ENCODE assay signal across 9 cellular contexts in genomic region chr16:10877472-10877946, GRCh38. TPM values are rescaled to one million over a fixed set of nuclear protein-coding genes. Genes with fewer than 3 reads are reported as not detected.
DNase-seq lines count a peak whose midpoint lies in the region; ATAC-seq and TF ChIP-seq lines count a peak whose summit lies in the region.
"Had no signal": no experiment of that assay in that cellular context is flagged by ENCODE, and none has a peak within 500 bp of the region (broad histone marks: within the 10 kb centered on the region; RNA-seq: fewer than 3 reads in every experiment).

No MANE protein-coding gene starts in this region.

- peaks cover 54% of the 10 kb centered on the region for H3K27me3 Mint-ChIP-seq in activated T-cell treated with anti-CD3 and anti-CD28 coated beads, Interleukin-2, amount 50 U/mL, for 4 hours (ENCODE audit: low read depth)

- no peak for TF ChIP-seq POLR2A in gastroesophageal sphincter (IDR thresholded peaks at IDR 0.05)

- TF ChIP-seq CTCF in gastroesophageal sphincter (IDR thresholded peaks at IDR 0.05) = no peak

- ATAC-seq in activated T-cell treated with anti-CD3 and anti-CD28 coated beads, Interleukin-2, amount 50 U/mL, for 4 hours = no peak
- no peak for ATAC-seq in gastroesophageal sphincter

- H3K9me3 ChIP-seq in effector memory CD4-positive, alpha-beta T cell (ENCODE audit: control insufficient read depth, low read length) = no peaks in the 10 kb centered on the region
- no peaks in the 10 kb centered on the region for H3K9me3 ChIP-seq in gastroesophageal sphincter

- peak overlapping the region; percentile 4 for H3K4me3 ChIP-seq in effector memory CD4-positive, alpha-beta T cell (ENCODE audit: insufficient read depth, low read depth, low read length, poor library complexity, severe bottlenecking)
- H3K4me3 ChIP-seq in gastroesophageal sphincter = peak overlapping the region in 1 of 2 donors; percentile 16

- no peak overlapping the region for H3K27ac ChIP-seq in effector memory CD4-positive, alpha-beta T cell (ENCODE audit: insufficient read depth, low read length, poor library complexity, severe bottlenecking)
- H3K27ac ChIP-seq in substantia nigra (ENCODE audit: low read depth, low read length, poor library complexity, severe bottlenecking) (peak overlapping the region; percentile 10), gastroesophageal sphincter (peak overlapping the region in 2 of 4 donors; percentile 14 to 43)

- no peaks in the 10 kb centered on the region for H3K36me3 ChIP-seq in effector memory CD4-positive, alpha-beta T cell (ENCODE audit: control insufficient read depth, insufficient read depth, low read length)
- H3K36me3 ChIP-seq in gastroesophageal sphincter = no peaks in the 10 kb centered on the region

- no peak for DNase-seq in activated T-cell treated with anti-CD3 and anti-CD28 coated beads, Interleukin-2, amount 50 U/mL, for 4 hours
- DNase-seq in activated T-cell treated with anti-CD3 and anti-CD28 coated beads for 4 hours (no peak), NCI-H2171 treated with DMSO at 0.1 percent for 48 hours (lab: John Stamatoyannopoulos, UW) (peak; percentile 76), substantia nigra (lab: John Stamatoyannopoulos, UW) (no peak), NCI-H1930 (lab: John Stamatoyannopoulos, UW) (no peak), SIG-M5 treated with dmso at 0.1 percent for 504 hours (lab: John Stamatoyannopoulos, UW; ENCODE audit: unreplicated experiment) (no peak)
- DNase-seq in effector memory CD4-positive, alpha-beta T cell = no peak

- WGBS in gastroesophageal sphincter (ENCODE audit: low coverage in 1 of 2), 2 donors = 33% methylated on average over 1 of the region's 8 CpGs; no CpG with 5 or more reads in 1 of the 2 donors

- no peaks in the 10 kb centered on the region for H3K36me3 Mint-ChIP-seq in activated T-cell treated with anti-CD3 and anti-CD28 coated beads, Interleukin-2, amount 50 U/mL, for 4 hours (ENCODE audit: insufficient read depth)

- peak overlapping the region; percentile 90 for H3K4me3 Mint-ChIP-seq in activated T-cell treated with anti-CD3 and anti-CD28 coated beads, Interleukin-2, amount 50 U/mL, for 4 hours

- TF ChIP-seq EP300 in gastroesophageal sphincter (IDR thresholded peaks at IDR 0.05) = no peak

- no peaks in the 10 kb centered on the region for H3K9me3 Mint-ChIP-seq in activated T-cell treated with anti-CD3 and anti-CD28 coated beads, Interleukin-2, amount 50 U/mL, for 4 hours

- H3K27me3 ChIP-seq in effector memory CD4-positive, alpha-beta T cell (replicated peaks; ENCODE audit: control insufficient read depth, insufficient read depth, low read length, poor library complexity, severe bottlenecking) = peaks cover 4% of the 10 kb centered on the region
- H3K27me3 ChIP-seq in gastroesophageal sphincter = peaks cover 91% of the 10 kb centered on the region

- H3K4me1 Mint-ChIP-seq in activated T-cell treated with anti-CD3 and anti-CD28 coated beads, Interleukin-2, amount 50 U/mL, for 4 hours (ENCODE audit: low read depth) = peaks cover 69% of the 10 kb centered on the region

- peaks cover 8% of the 10 kb centered on the region for H3K4me1 ChIP-seq in effector memory CD4-positive, alpha-beta T cell (ENCODE audit: control insufficient read depth, insufficient read depth, low read length, poor library complexity, severe bottlenecking)
- H3K4me1 ChIP-seq in gastroesophageal sphincter = peaks cover 0 to 22% (median 7%) of the 10 kb centered on the region in 3 donors

RNA-seq across cellular contexts. Expression of gene CIITA, which starts 0.5 kb away (rescaled TPM):
- 1 to 10 TPM; 2.4 to 3.6 (median 2.5) TPM for total RNA-seq in activated T-cell treated with anti-CD3 and anti-CD28 coated beads, Interleukin-2, amount 50 U/mL, for 4 hours
- 10 to 100 TPM in 1 of 4 donors, 1 to 10 TPM in 3; 4.3 to 26.5 (median 7.4) TPM for total RNA-seq in gastroesophageal sphincter

RNA-seq across cellular contexts. Expression of gene TVP23A, which starts 58.9 kb away (rescaled TPM):
- under 1 TPM in 2 of 3 donors, not detected in 1; 0.11 to 0.14 TPM for total RNA-seq in activated T-cell treated with anti-CD3 and anti-CD28 coated beads, Interleukin-2, amount 50 U/mL, for 4 hours
- total RNA-seq in gastroesophageal sphincter = under 1 TPM in 3 of 4 donors, not detected in 1; 0.16 to 0.54 (median 0.23) TPM
- total RNA-seq: dermis microvascular lymphatic vessel endothelial cell had no signal
